20 cellular contexts compared by ENCODE assay signal in genomic region chr9:5850735-5851122, GRCh38. TPM values are rescaled to one million over a fixed set of nuclear protein-coding genes. Genes with fewer than 3 reads are reported as not detected.
DNase-seq lines count a peak whose midpoint lies in the region; ATAC-seq, FAIRE-seq and TF ChIP-seq lines count a peak whose summit lies in the region.
"Had no signal": no experiment of that assay in that cellular context is flagged by ENCODE, and none has a peak within 500 bp of the region (broad histone marks: within the 10 kb centered on the region; RNA-seq: fewer than 3 reads in every experiment).

No MANE protein-coding gene starts in this region.

- H2AFZ ChIP-seq in mesenchymal stem cell (ENCODE audit: low read depth, low read length), result no peak overlapping the region

- FAIRE-seq in GM12892 (lab: Jason Lieb, UNC), result peak; percentile 77
- FAIRE-seq: A204.1, endothelial cell of umbilical vein, HTR-8/SVneo had no signal

- no peak overlapping the region for H3K14ac ChIP-seq in mesenchymal stem cell (ENCODE audit: low read length in 2 of 2)

- H3K4me1 Mint-ChIP-seq in activated CD4-positive, alpha-beta T cell treated with anti-CD3 and anti-CD28 coated beads for 36 hours, result peaks cover 45% of the 10 kb centered on the region
- peaks cover 73% of the 10 kb centered on the region for H3K4me1 Mint-ChIP-seq in activated T-helper 2 cell treated with anti-CD3 and anti-CD28 coated beads, Interferon-gamma antibody, Interleukin-2, Interleukin-4, amounts not matched to agents 10 μg/mL and 5 μg/mL and 100 μg/mL, durations not matched to agents 14 hours and 24 hours and 36 hours (ENCODE audit: low read depth)

- H3K27me3 Mint-ChIP-seq in activated CD4-positive, alpha-beta T cell treated with anti-CD3 and anti-CD28 coated beads for 36 hours, result no peaks in the 10 kb centered on the region
- H3K27me3 Mint-ChIP-seq in activated T-helper 2 cell treated with anti-CD3 and anti-CD28 coated beads, Interferon-gamma antibody, Interleukin-2, Interleukin-4, amounts not matched to agents 10 μg/mL and 5 μg/mL and 100 μg/mL, durations not matched to agents 14 hours and 24 hours and 36 hours (ENCODE audit: low read depth), result no peaks in the 10 kb centered on the region

- peak overlapping the region; percentile 72 for H3K9ac ChIP-seq in mesenchymal stem cell (ENCODE audit: low read length)

- peak overlapping the region; percentile 55 to 64 for H3K18ac ChIP-seq in mesenchymal stem cell (ENCODE audit: low read depth in 1 of 2, low read length in 2 of 2)

- H3K4me1 ChIP-seq in mesenchymal stem cell (ENCODE audit: control insufficient read depth, insufficient read depth, low read depth, low read length), result peaks cover 5% of the 10 kb centered on the region

- peak overlapping the region; percentile 38 to 51 for H2BK12ac ChIP-seq in mesenchymal stem cell (ENCODE audit: low read length in 2 of 2)

- DNase-seq in activated CD4-positive, alpha-beta T cell treated with anti-CD3 and anti-CD28 coated beads for 36 hours, result no peak
- DNase-seq in activated CD4-positive, alpha-beta T cell treated with anti-CD3 and anti-CD28 coated beads, Interleukin-2, amount 50 U/mL, for 1 hour, result no peak
- DNase-seq in GM12892 (ENCODE audit: insufficient read length) (no peak), mesenchymal stem cell (no peak), NOMO-1 treated with dmso at 0.1 percent for 144 hours (lab: John Stamatoyannopoulos, UW; ENCODE audit: unreplicated experiment) (no peak), H4 (ENCODE audit: low spot score) (no peak)
- DNase-seq in activated T-helper 2 cell treated with anti-CD3 and anti-CD28 coated beads, Interferon-gamma antibody, Interleukin-2, Interleukin-4, amounts not matched to agents 10 μg/mL and 5 μg/mL and 100 μg/mL, durations not matched to agents 14 hours and 24 hours and 36 hours (ENCODE audit: low spot score), result no peak
- DNase-seq: gastrocnemius medialis, NCI-H1436, NCI-H2171 treated with DMSO at 0.1 percent for 48 hours, retina, WERI-Rb-1 had no signal

- no peaks in the 10 kb centered on the region for H3K36me3 Mint-ChIP-seq in activated CD4-positive, alpha-beta T cell treated with anti-CD3 and anti-CD28 coated beads for 36 hours (ENCODE audit: low read depth)
- H3K36me3 Mint-ChIP-seq in activated T-helper 2 cell treated with anti-CD3 and anti-CD28 coated beads, Interferon-gamma antibody, Interleukin-2, Interleukin-4, amounts not matched to agents 10 μg/mL and 5 μg/mL and 100 μg/mL, durations not matched to agents 14 hours and 24 hours and 36 hours (ENCODE audit: low read depth), result peaks cover 23% of the 10 kb centered on the region

- no peak overlapping the region for H2BK5ac ChIP-seq in mesenchymal stem cell (ENCODE audit: low read depth, low read length, poor library complexity, severe bottlenecking)

- H2AK5ac ChIP-seq in mesenchymal stem cell (ENCODE audit: low read length, severe bottlenecking), result peak overlapping the region; percentile 88

- CTCF ChIA-PET in activated CD4-positive, alpha-beta T cell treated with anti-CD3 and anti-CD28 coated beads for 36 hours (lab: Charles Lee), result interaction anchor here (1.5 to 3.0 kb wide), 3 partner anchors 9 to 18 kb away, joined by 6 to 24 read pairs (median 12); partner anchors contain the start of gene ERMP1

- H3K79me1 ChIP-seq in mesenchymal stem cell (replicated peaks; ENCODE audit: low read length, poor library complexity, severe bottlenecking), result no peaks in the 10 kb centered on the region

- no peaks in the 10 kb centered on the region for H3K9me3 Mint-ChIP-seq in activated CD4-positive, alpha-beta T cell treated with anti-CD3 and anti-CD28 coated beads for 36 hours (ENCODE audit: low read depth)
- H3K9me3 Mint-ChIP-seq in activated T-helper 2 cell treated with anti-CD3 and anti-CD28 coated beads, Interferon-gamma antibody, Interleukin-2, Interleukin-4, amounts not matched to agents 10 μg/mL and 5 μg/mL and 100 μg/mL, durations not matched to agents 14 hours and 24 hours and 36 hours, result peaks cover 6% of the 10 kb centered on the region

- peak overlapping the region; percentile 54 for H2BK120ac ChIP-seq in mesenchymal stem cell (ENCODE audit: low read depth, low read length)

- H3K4ac ChIP-seq in mesenchymal stem cell (ENCODE audit: low read depth in 1 of 2, low read length in 2 of 2), result peak overlapping the region in 1 of 2 experiments; percentile 32

- H3K4me3 ChIP-seq in mesenchymal stem cell (ENCODE audit: insufficient read depth in 1 of 2, low read depth in 1 of 2, low read length in 2 of 2), result no peak overlapping the region
- H3K4me3 ChIP-seq: coronary artery, gastrocnemius medialis, mucosa of descending colon had no signal

- no peak overlapping the region for H3K23ac ChIP-seq in mesenchymal stem cell (ENCODE audit: low read length in 2 of 2)

- no peaks in the 10 kb centered on the region for H3K27me3 ChIP-seq in mesenchymal stem cell (ENCODE audit: control insufficient read depth in 1 of 2, insufficient read depth in 1 of 2, low read length in 2 of 2)
- H3K27me3 ChIP-seq: gastrocnemius medialis had no signal

- POLR2A ChIA-PET in activated CD4-positive, alpha-beta T cell treated with anti-CD3 and anti-CD28 coated beads for 36 hours (lab: Charles Lee), result no interaction called here

- intact Hi-C loops in activated CD4-positive, alpha-beta T cell treated with anti-CD3 and anti-CD28 coated beads for 36 hours (cut with DNase I, micrococcal nuclease), result loop anchor here (1.0 to 5.0 kb wide), 8 partner anchors 8 to 398 kb away; partner anchors contain the start of genes CD274 (in 1 of the 2), ERMP1 (in 1 of the 2) and RIC1 (in 1 of the 2)
- intact Hi-C loops in activated T-helper 2 cell treated with anti-CD3 and anti-CD28 coated beads, Interferon-gamma antibody, Interleukin-2, Interleukin-4, amounts not matched to agents 10 μg/mL and 5 μg/mL and 100 μg/mL, durations not matched to agents 14 hours and 24 hours and 36 hours (cut with micrococcal nuclease), result loop anchor here (1.0 to 5.0 kb wide), 6 partner anchors 9 to 832 kb away; partner anchors contain the start of genes ERMP1 and PLGRKT

- H4K91ac ChIP-seq in mesenchymal stem cell (ENCODE audit: low read length), result peak overlapping the region; percentile 84

- H3K4me2 ChIP-seq in mesenchymal stem cell (ENCODE audit: low read length, poor library complexity, severe bottlenecking), result no peak overlapping the region

- peak overlapping the region; percentile 40 for H4K8ac ChIP-seq in mesenchymal stem cell (ENCODE audit: low read length)

- no peaks in the 10 kb centered on the region for H3K36me3 ChIP-seq in mesenchymal stem cell (ENCODE audit: control insufficient read depth in 1 of 2, insufficient read depth in 2 of 2, low read depth in 1 of 2, low read length in 2 of 2)
- H3K36me3 ChIP-seq: gastrocnemius medialis, WERI-Rb-1 had no signal

- H3K27ac Mint-ChIP-seq in activated CD4-positive, alpha-beta T cell treated with anti-CD3 and anti-CD28 coated beads for 36 hours, result peak overlapping the region; percentile 9
- H3K27ac Mint-ChIP-seq in activated T-helper 2 cell treated with anti-CD3 and anti-CD28 coated beads, Interferon-gamma antibody, Interleukin-2, Interleukin-4, amounts not matched to agents 10 μg/mL and 5 μg/mL and 100 μg/mL, durations not matched to agents 14 hours and 24 hours and 36 hours, result peak overlapping the region; percentile 75

- no peak for ATAC-seq in activated CD4-positive, alpha-beta T cell treated with anti-CD3 and anti-CD28 coated beads for 36 hours
- ATAC-seq in HG03469 (IDR thresholded peaks at IDR 0.05; ENCODE audit: unreplicated experiment), result no peak
- ATAC-seq: gastrocnemius medialis, left lobe of liver had no signal

- H3K4me3 Mint-ChIP-seq in activated CD4-positive, alpha-beta T cell treated with anti-CD3 and anti-CD28 coated beads for 36 hours, result no peak overlapping the region
- no peak overlapping the region for H3K4me3 Mint-ChIP-seq in activated T-helper 2 cell treated with anti-CD3 and anti-CD28 coated beads, Interferon-gamma antibody, Interleukin-2, Interleukin-4, amounts not matched to agents 10 μg/mL and 5 μg/mL and 100 μg/mL, durations not matched to agents 14 hours and 24 hours and 36 hours (ENCODE audit: low read depth)

- H2BK15ac ChIP-seq in mesenchymal stem cell (ENCODE audit: low read depth, poor library complexity, severe bottlenecking), result no peak overlapping the region

- H3K27ac ChIP-seq in mesenchymal stem cell (ENCODE audit: low read length, poor library complexity, severe bottlenecking), result no peak overlapping the region
- H3K27ac ChIP-seq: coronary artery, gastrocnemius medialis, WERI-Rb-1 had no signal

- no peak for TF ChIP-seq POLR2A in GM12892 (IDR thresholded peaks at IDR 0.05; ENCODE audit: low read depth, low read length)

- H3K9me3 ChIP-seq in mesenchymal stem cell (ENCODE audit: control insufficient read depth, low read length), result no peaks in the 10 kb centered on the region
- H3K9me3 ChIP-seq: gastrocnemius medialis, mucosa of descending colon had no signal

RNA-seq across cellular contexts. Expression of gene ERMP1, which starts 17.8 kb away (rescaled TPM):
- 10 to 100 TPM; 13.3 to 13.9 TPM for total RNA-seq in activated CD4-positive, alpha-beta T cell treated with anti-CD3 and anti-CD28 coated beads for 36 hours
- polyA plus RNA-seq in GM12892 (2012; ENCODE audit: missing spikeins), result 8.4 TPM
- total RNA-seq in activated T-helper 2 cell treated with anti-CD3 and anti-CD28 coated beads, Interferon-gamma antibody, Interleukin-2, Interleukin-4, amounts not matched to agents 10 μg/mL and 5 μg/mL and 100 μg/mL, durations not matched to agents 14 hours and 24 hours and 36 hours, result 21.1 and 25.3 TPM in 2 replicates
- 28.3 TPM for polyA plus RNA-seq in mesenchymal stem cell (2013, experiment 1 of 2)
- 29.1 TPM for polyA plus RNA-seq in mesenchymal stem cell (2013, experiment 2 of 2)
- total RNA-seq in H4 (2014; rRNA removed; shearing (Covaris generic)), result 5.9 and 6.2 TPM in 2 replicates

RNA-seq across cellular contexts. Expression of gene MLANA, which starts 40.0 kb away (rescaled TPM):
- not detected for total RNA-seq in activated CD4-positive, alpha-beta T cell treated with anti-CD3 and anti-CD28 coated beads for 36 hours
- polyA plus RNA-seq in GM12892 (2012; ENCODE audit: missing spikeins), result 0.64 TPM
- not detected in 2 replicates for total RNA-seq in activated T-helper 2 cell treated with anti-CD3 and anti-CD28 coated beads, Interferon-gamma antibody, Interleukin-2, Interleukin-4, amounts not matched to agents 10 μg/mL and 5 μg/mL and 100 μg/mL, durations not matched to agents 14 hours and 24 hours and 36 hours
- not detected for polyA plus RNA-seq in mesenchymal stem cell (2013, experiment 1 of 2)
- not detected for polyA plus RNA-seq in mesenchymal stem cell (2013, experiment 2 of 2)
- not detected in 2 replicates for total RNA-seq in H4 (2014; rRNA removed; shearing (Covaris generic))
- total RNA-seq: endothelial cell of umbilical vein, gastrocnemius medialis, left lobe of liver, mucosa of descending colon had no signal
- polyA plus RNA-seq: BJ, endothelial cell of umbilical vein had no signal
